Comparison of ENCODE assay signal across 8 cellular contexts in genomic region chr2:8456149-8457091, GRCh38.
A peak's percentile ranks its signal among the peaks of the same experiment; 100 is the strongest.
DNase-seq lines count a peak whose midpoint lies in the region; TF ChIP-seq lines count a peak whose summit lies in the region.

No MANE protein-coding gene starts in this region.

- no peak for DNase-seq in breast epithelium (ENCODE audit: low spot score in 2 of 2)
- DNase-seq in mammary epithelial cell = no peak
- peak; percentile 68 for DNase-seq in activated CD4-positive, alpha-beta T cell treated with anti-CD3 and anti-CD28 coated beads for 48 hours
- no peak for DNase-seq in fibroblast of lung (ENCODE audit: low read depth in 2 of 2)
- DNase-seq in SKM-1 (lab: John Stamatoyannopoulos, UW; ENCODE audit: unreplicated experiment) = no peak
- no peak for DNase-seq in GM23248
- no peak for DNase-seq in NCI-H2029 treated with DMSO at 0.1 percent for 48 hours (lab: John Stamatoyannopoulos, UW)

- H3K27me3 ChIP-seq in breast epithelium = peaks cover 0 to 5% of the 10 kb centered on the region in 2 donors
- no peaks in the 10 kb centered on the region for H3K27me3 ChIP-seq in mammary epithelial cell (ENCODE audit: insufficient read depth, low read length)
- H3K27me3 ChIP-seq in fibroblast of lung (ENCODE audit: control insufficient read depth, insufficient read depth, low read length) = no peaks in the 10 kb centered on the region
- peaks cover 6% of the 10 kb centered on the region for H3K27me3 ChIP-seq in thymus (ENCODE audit: control insufficient read depth, insufficient read depth)
- H3K27me3 ChIP-seq in GM23248 (replicated peaks; ENCODE audit: insufficient read depth) = no peaks in the 10 kb centered on the region

- dilution Hi-C loops in mammary epithelial cell (cut with HindIII; ENCODE audit: low sequenced_read_pairs) = no loop called here

- H3K4me2 ChIP-seq in mammary epithelial cell (ENCODE audit: insufficient read depth, low read depth, low read length) (no peak overlapping the region), fibroblast of lung (ENCODE audit: extremely low read depth, insufficient read depth, low read length) (peak overlapping the region; percentile 56), GM23248 (ENCODE audit: unreplicated experiment) (no peak overlapping the region)

- TF ChIP-seq CTCF in breast epithelium (IDR thresholded peaks at IDR 0.05) (no peak), mammary epithelial cell (conservative IDR thresholded peaks at IDR 0.05 in 1 of 2, IDR thresholded peaks at IDR 0.05 in 1 of 2; ENCODE audit: extremely low read depth in 1 of 2, insufficient read depth in 1 of 2, low read depth in 1 of 2, low read length in 2 of 2) (no peak), fibroblast of lung (conservative IDR thresholded peaks at IDR 0.05 in 1 of 2, IDR thresholded peaks at IDR 0.05 in 1 of 2; ENCODE audit: low read depth in 1 of 2, low read length in 2 of 2) (no peak)

- H3F3A ChIP-seq in GM23248 (ENCODE audit: insufficient read depth) = no peaks in the 10 kb centered on the region

- intact Hi-C loops in breast epithelium (cut with DNase I; ENCODE audit: low total_unique reads) = no loop called here
- intact Hi-C loops in mammary epithelial cell (cut with micrococcal nuclease) = no loop called here

- H3K4me1 ChIP-seq in breast epithelium (no peaks in the 10 kb centered on the region), mammary epithelial cell (ENCODE audit: insufficient read depth, low read length) (no peaks in the 10 kb centered on the region), fibroblast of lung (ENCODE audit: control insufficient read depth, extremely low read depth, insufficient read depth, low read length) (no peaks in the 10 kb centered on the region), thymus (ENCODE audit: control insufficient read depth, insufficient read depth, low read length) (peaks cover 13% of the 10 kb centered on the region), GM23248 (ENCODE audit: insufficient read depth) (0 out of 2 replicates have a peak, but pooled peaks cover 8% of the 10 kb centered on the region)

- no peaks in the 10 kb centered on the region for H3K9me2 ChIP-seq in GM23248 (ENCODE audit: insufficient read depth)

- no TSS peak for BruUV-seq in mammary epithelial cell (replicated peaks; lab: Mats Ljungman, UMichigan)

- H3K9me3 ChIP-seq in breast epithelium (no peaks in the 10 kb centered on the region), mammary epithelial cell (replicated peaks; ENCODE audit: insufficient read depth, low read length) (peaks cover 4% of the 10 kb centered on the region), fibroblast of lung (ENCODE audit: control insufficient read depth, insufficient read depth, low read depth, low read length) (no peaks in the 10 kb centered on the region), thymus (ENCODE audit: control insufficient read depth) (no peaks in the 10 kb centered on the region), GM23248 (ENCODE audit: low read depth) (no peaks in the 10 kb centered on the region)

- no peak overlapping the region for H3K27ac ChIP-seq in breast epithelium
- H3K27ac ChIP-seq in mammary epithelial cell (ENCODE audit: insufficient read depth, low read depth, low read length) = no peak overlapping the region
- no peak overlapping the region for H3K27ac ChIP-seq in fibroblast of lung (ENCODE audit: insufficient read depth, low read length)
- no peak overlapping the region for H3K27ac ChIP-seq in thymus (ENCODE audit: low read depth)
- H3K27ac ChIP-seq in GM23248 = no peak overlapping the region

- peak overlapping the region in 2 of 3 donors; percentile 20 to 50 for H3K4me3 ChIP-seq in breast epithelium
- H3K4me3 ChIP-seq in mammary epithelial cell (replicated peaks in 1 of 3; ENCODE audit: insufficient read depth in 1 of 3, low read depth in 2 of 3, low read length in 3 of 3) = no peak overlapping the region
- peak overlapping the region in 1 of 4 experiments; percentile 10 for H3K4me3 ChIP-seq in fibroblast of lung (replicated peaks in 1 of 4; ENCODE audit: control extremely low read depth in 1 of 4, insufficient read depth in 1 of 4, low read depth in 3 of 4, low read length in 4 of 4)
- H3K4me3 ChIP-seq in thymus (ENCODE audit: low read length) = peak overlapping the region; percentile 38
- H3K4me3 ChIP-seq in GM23248 = no peak overlapping the region

- WGBS in mammary epithelial cell (ENCODE audit: low coverage, missing lambda C conversion rate) = 91% methylated on average over 25 of the region's 41 CpGs
- 66% methylated on average over 41 of the region's 41 CpGs for WGBS in thymus
- WGBS in GM23248 (ENCODE audit: low coverage in 1 of 2, low lambda C conversion rate in 2 of 2, missing lambda C conversion rate in 2 of 2), 2 experiments = 94% methylated on average over 39 to 41 of the region's 41 CpGs

- no peak overlapping the region for H3K9ac ChIP-seq in mammary epithelial cell (ENCODE audit: insufficient read depth, low read length)
- H3K9ac ChIP-seq in fibroblast of lung (ENCODE audit: insufficient read depth, low read length) = no peak overlapping the region
- no peak overlapping the region for H3K9ac ChIP-seq in GM23248

- H4K20me1 ChIP-seq in mammary epithelial cell (ENCODE audit: insufficient read depth, low read length) (no peaks in the 10 kb centered on the region), fibroblast of lung (ENCODE audit: control insufficient read depth, extremely low read depth, insufficient read depth, low read length) (no peaks in the 10 kb centered on the region), GM23248 (ENCODE audit: insufficient read depth) (no peaks in the 10 kb centered on the region)

- no peaks in the 10 kb centered on the region for H3K79me2 ChIP-seq in mammary epithelial cell (ENCODE audit: insufficient read depth, low read length)
- H3K79me2 ChIP-seq in fibroblast of lung (ENCODE audit: control insufficient read depth, insufficient read depth, low read length) = no peaks in the 10 kb centered on the region
- no peaks in the 10 kb centered on the region for H3K79me2 ChIP-seq in GM23248 (ENCODE audit: insufficient read depth)

- in situ Hi-C loops in mammary epithelial cell (cut with MboI; ENCODE audit: low sequenced_read_pairs in 2 of 2) = no loop called here
- in situ Hi-C loops in GM23248 (cut with MboI) = no loop called here

- no peak for TF ChIP-seq POLR2A in breast epithelium (IDR thresholded peaks at IDR 0.05)

- CTCF ChIA-PET in mammary epithelial cell (lab: Charles Lee; ENCODE audit: low non-redundant PET) = no interaction called here

- no peaks in the 10 kb centered on the region for H3K36me3 ChIP-seq in breast epithelium
- no peaks in the 10 kb centered on the region for H3K36me3 ChIP-seq in mammary epithelial cell (ENCODE audit: insufficient read depth, low read length)
- no peaks in the 10 kb centered on the region for H3K36me3 ChIP-seq in fibroblast of lung (ENCODE audit: control insufficient read depth, insufficient read depth, low read length)
- no peaks in the 10 kb centered on the region for H3K36me3 ChIP-seq in thymus (ENCODE audit: control insufficient read depth, insufficient read depth)
- no peaks in the 10 kb centered on the region for H3K36me3 ChIP-seq in GM23248 (ENCODE audit: low read depth)

- H2AFZ ChIP-seq in mammary epithelial cell (ENCODE audit: low read depth, low read length) = no peak overlapping the region
- H2AFZ ChIP-seq in fibroblast of lung (ENCODE audit: low read length) = peak overlapping the region; percentile 15
- H2AFZ ChIP-seq in GM23248 = no peak overlapping the region

Comparison
In these comparisons a context has a peak if more than half of its experiments do, and no peak if none do; other contexts are left out.
1. H3K4me3 ChIP-seq: peak in breast epithelium (2 of 3) and thymus (single experiment); none in mammary epithelial cell (0 of 3) and GM23248 (single experiment).